Comparison of ENCODE assay signal across 23 cellular contexts in genomic region chr5:166022065-166022464, GRCh38.
"Had no signal": no experiment of that assay in that cellular context is flagged by ENCODE, and none has a peak within 500 bp of the region (broad histone marks: within the 10 kb centered on the region; RNA-seq: fewer than 3 reads in every experiment).

No MANE protein-coding gene starts in this region.

- H3K27me3 Mint-ChIP-seq: dendritic cell treated with granulocyte-macrophage colony-stimulating factor and Interleukin-4, amounts not matched to agents 40 ng/mL and 50 ng/mL, for 4 days; effector memory CD8-positive, alpha-beta T cell had no signal

- H2AFZ ChIP-seq: hepatocyte had no signal

- H3K4me3 Mint-ChIP-seq: dendritic cell treated with granulocyte-macrophage colony-stimulating factor and Interleukin-4, amounts not matched to agents 40 ng/mL and 50 ng/mL, for 4 days; effector memory CD8-positive, alpha-beta T cell; endodermal cell; immature natural killer cell; mesothelial cell of epicardium had no signal

- H3K79me2 ChIP-seq: hepatocyte had no signal

- H3K27ac ChIP-seq: colonic mucosa, esophagus muscularis mucosa, foreskin keratinocyte, gastroesophageal sphincter, heart left ventricle, hepatocyte, left lung, lower lobe of right lung had no signal

- H3K36me3 Mint-ChIP-seq: mesothelial cell of epicardium had no signal

- DNase-seq: colonic mucosa; cortex of kidney; effector CD8-positive, alpha-beta T cell; effector memory CD8-positive, alpha-beta T cell; endodermal cell; foreskin keratinocyte; heart left ventricle; hypothalamus; immature natural killer cell; islet precursor cell; left cardiac atrium; left lung; left ventricle myocardium superior; lower lobe of right lung; mesenchymal stem cell; mucosa of descending colon had no signal

- H3K9me3 ChIP-seq: colonic mucosa, esophagus muscularis mucosa, gastroesophageal sphincter, heart left ventricle, left lung, lower lobe of right lung, mucosa of descending colon had no signal

- H3K36me3 ChIP-seq: colonic mucosa, esophagus muscularis mucosa, gastroesophageal sphincter, heart left ventricle, left lung, lower lobe of right lung had no signal

- H3K27me3 ChIP-seq: colonic mucosa, esophagus muscularis mucosa, foreskin keratinocyte, gastroesophageal sphincter, heart left ventricle, hepatocyte, left lung had no signal

- H3K4me1 ChIP-seq: colonic mucosa, esophagus muscularis mucosa, gastroesophageal sphincter, heart left ventricle, left lung, lower lobe of right lung had no signal

- H3K4me3 ChIP-seq: colonic mucosa, esophagus muscularis mucosa, gastroesophageal sphincter, heart left ventricle, hepatocyte, left lung, lower lobe of right lung, mucosa of descending colon had no signal

- H3K9me3 Mint-ChIP-seq: endodermal cell, mesothelial cell of epicardium had no signal

- ATAC-seq: effector memory CD8-positive, alpha-beta T cell; foreskin keratinocyte; gastroesophageal sphincter; heart left ventricle; left cardiac atrium; left lung; left ventricle myocardium superior; lower lobe of right lung; mucosa of descending colon had no signal

- H3K4me2 ChIP-seq: hepatocyte had no signal

- H3K27ac Mint-ChIP-seq: dendritic cell treated with granulocyte-macrophage colony-stimulating factor and Interleukin-4, amounts not matched to agents 40 ng/mL and 50 ng/mL, for 4 days; effector memory CD8-positive, alpha-beta T cell; endodermal cell; immature natural killer cell; mesothelial cell of epicardium had no signal

- FAIRE-seq: endometrium, frontal cortex had no signal

- H3K4me1 Mint-ChIP-seq: endodermal cell, immature natural killer cell had no signal
